In genomic region chr19:3983542-3983914, GRCh38 we compare ENCODE assay signal across 8 cellular contexts. TPM values are rescaled to one million over a fixed set of nuclear protein-coding genes. Genes with fewer than 3 reads are reported as not detected.
A peak's percentile ranks its signal among the peaks of the same experiment; 100 is the strongest.
DNase-seq lines count a peak whose midpoint lies in the region; ATAC-seq and TF ChIP-seq lines count a peak whose summit lies in the region.

No MANE protein-coding gene starts in this region.

- no peak for ATAC-seq in T-helper 17 cell

- H3K4me3 ChIP-seq in GM12875 (ENCODE audit: low read depth, low read length) (peak overlapping the region; percentile 97), fibroblast of pulmonary artery (replicated peaks; ENCODE audit: low read depth, low read length) (peak overlapping the region; percentile 100), retinal pigment epithelial cell (ENCODE audit: low read length) (peak overlapping the region; percentile 100)

- DNase-seq in T-helper 17 cell (no peak), fibroblast of pulmonary artery (ENCODE audit: low read depth) (no peak), retinal pigment epithelial cell (ENCODE audit: low read depth) (no peak), Kasumi-1 (lab: John Stamatoyannopoulos, UW) (no peak), HUDEP-2 (lab: John Stamatoyannopoulos, UW; ENCODE audit: unreplicated experiment in 76 of 76) (no peak), GM13977 (ENCODE audit: low spot score) (no peak), DMS 273 (lab: John Stamatoyannopoulos, UW; ENCODE audit: unreplicated experiment) (no peak)

- H3K27me3 Mint-ChIP-seq in T-helper 17 cell: no peaks in the 10 kb centered on the region

- peaks cover 3% of the 10 kb centered on the region for H3K36me3 Mint-ChIP-seq in T-helper 17 cell (ENCODE audit: low read depth)

- H3K9me3 ChIP-seq in T-helper 17 cell (ENCODE audit: control insufficient read depth, low read length, poor library complexity, severe bottlenecking): peaks cover 2% of the 10 kb centered on the region

- TF ChIP-seq CTCF in GM12875 (IDR thresholded peaks at IDR 0.05; ENCODE audit: borderline replicate concordance, insufficient read depth, low read depth, low read length) (no peak), fibroblast of pulmonary artery (IDR thresholded peaks at IDR 0.05; ENCODE audit: low read length, missing control alignments) (no peak), retinal pigment epithelial cell (conservative IDR thresholded peaks at IDR 0.05; ENCODE audit: low read depth, low read length) (no peak), GM13977 (IDR thresholded peaks at IDR 0.05; ENCODE audit: extremely low read depth, insufficient read depth, missing control alignments) (no peak)

- H3K4me3 Mint-ChIP-seq in T-helper 17 cell: peak overlapping the region; percentile 95

- H3K27ac Mint-ChIP-seq in T-helper 17 cell: peak overlapping the region; percentile 95

- in situ Hi-C loops in GM13977 (cut with MboI; ENCODE audit: low pct_unique_long_range_greater_than_20kb, low sequenced_read_pairs, unreplicated experiment): no loop called here

- peaks cover 24% of the 10 kb centered on the region for H3K4me1 Mint-ChIP-seq in T-helper 17 cell

RNA-seq across cellular contexts. Expression of gene EEF2, which starts 1.7 kb away (rescaled TPM):
- total RNA-seq in T-helper 17 cell: 1,000 to 10,000 TPM; 2,788 to 2,859 TPM

RNA-seq across cellular contexts. Expression of gene DAPK3, which starts 12.6 kb away (rescaled TPM):
- total RNA-seq in T-helper 17 cell: 10 to 100 TPM; 28.7 to 31.3 TPM

RNA-seq across cellular contexts. Expression of gene PIAS4, which starts 24.0 kb away (rescaled TPM):
- total RNA-seq in T-helper 17 cell: 10 to 100 TPM; 20.8 to 22.7 TPM

RNA-seq across cellular contexts. Expression of gene NMRK2, which starts 50.7 kb away (rescaled TPM):
- total RNA-seq in T-helper 17 cell: not detected
